ENCODE assay signal across 17 cellular contexts in genomic region chr9:134181648-134182034, GRCh38. TPM values are rescaled to one million over a fixed set of nuclear protein-coding genes. Genes with fewer than 3 reads are reported as not detected.
A peak's percentile ranks its signal among the peaks of the same experiment; 100 is the strongest.
DNase-seq lines count a peak whose midpoint lies in the region; ATAC-seq, FAIRE-seq and TF ChIP-seq lines count a peak whose summit lies in the region.
"Had no signal": no experiment of that assay in that cellular context is flagged by ENCODE, and none has a peak within 500 bp of the region (broad histone marks: within the 10 kb centered on the region; RNA-seq: fewer than 3 reads in every experiment).

No MANE protein-coding gene starts in this region.

- intact Hi-C loops in tibial artery (cut with DNase I; ENCODE audit: low total_unique reads): no loop called here

- no peak overlapping the region for H3K4me3 Mint-ChIP-seq in activated naive CD8-positive, alpha-beta T cell treated with anti-CD3 and anti-CD28 coated beads, Interleukin-2, amount 10 ng/mL, durations not matched to agents 7 days and 5 days
- H3K4me3 Mint-ChIP-seq in activated naive CD8-positive, alpha-beta T cell treated with anti-CD3 and anti-CD28 coated beads for 36 hours: no peak overlapping the region

- peaks cover 7% of the 10 kb centered on the region for H3K9me3 Mint-ChIP-seq in activated naive CD8-positive, alpha-beta T cell treated with anti-CD3 and anti-CD28 coated beads, Interleukin-2, amount 10 ng/mL, durations not matched to agents 7 days and 5 days
- H3K9me3 Mint-ChIP-seq in activated naive CD8-positive, alpha-beta T cell treated with anti-CD3 and anti-CD28 coated beads for 36 hours: no peaks in the 10 kb centered on the region

- no peak for TF ChIP-seq CTCF in tibial artery (IDR thresholded peaks at IDR 0.05)

- no peaks in the 10 kb centered on the region for H3K36me3 ChIP-seq in tibial artery

- peak; percentile 34 for ATAC-seq in activated naive CD8-positive, alpha-beta T cell treated with anti-CD3 and anti-CD28 coated beads, Interleukin-2, amount 10 ng/mL, durations not matched to agents 7 days and 5 days (ENCODE audit: low read depth)
- ATAC-seq in GM21619 (IDR thresholded peaks at IDR 0.05; ENCODE audit: unreplicated experiment): no peak
- ATAC-seq: K562, SK-N-SH treated with all-trans-retinoic acid at 6 μM for 48 hours had no signal

- H3K36me3 Mint-ChIP-seq in activated naive CD8-positive, alpha-beta T cell treated with anti-CD3 and anti-CD28 coated beads, Interleukin-2, amount 10 ng/mL, durations not matched to agents 7 days and 5 days: peaks cover 6% of the 10 kb centered on the region
- H3K36me3 Mint-ChIP-seq in activated naive CD8-positive, alpha-beta T cell treated with anti-CD3 and anti-CD28 coated beads for 36 hours: no peaks in the 10 kb centered on the region

- peaks cover 22% of the 10 kb centered on the region for H3K4me1 Mint-ChIP-seq in activated naive CD8-positive, alpha-beta T cell treated with anti-CD3 and anti-CD28 coated beads, Interleukin-2, amount 10 ng/mL, durations not matched to agents 7 days and 5 days
- peaks cover 10% of the 10 kb centered on the region for H3K4me1 Mint-ChIP-seq in activated naive CD8-positive, alpha-beta T cell treated with anti-CD3 and anti-CD28 coated beads for 36 hours

- POLR2A ChIA-PET in activated naive CD8-positive, alpha-beta T cell treated with anti-CD3 and anti-CD28 coated beads, Interleukin-2, amount 10 ng/mL, durations not matched to agents 7 days and 5 days (lab: Charles Lee): no interaction called here

- H3K9me3 ChIP-seq in tibial artery: no peaks in the 10 kb centered on the region

- FAIRE-seq in GM19239 (lab: Jason Lieb, UNC): no peak
- FAIRE-seq: K562 had no signal

- peaks cover 0 to 47% of the 10 kb centered on the region in 2 donors for H3K27me3 ChIP-seq in tibial artery

- H3K27me3 Mint-ChIP-seq in activated naive CD8-positive, alpha-beta T cell treated with anti-CD3 and anti-CD28 coated beads, Interleukin-2, amount 10 ng/mL, durations not matched to agents 7 days and 5 days: peaks cover 10% of the 10 kb centered on the region
- H3K27me3 Mint-ChIP-seq in activated naive CD8-positive, alpha-beta T cell treated with anti-CD3 and anti-CD28 coated beads for 36 hours: no peaks in the 10 kb centered on the region

- H3K27ac ChIP-seq in tibial artery: no peak overlapping the region
- H3K27ac ChIP-seq: dorsolateral prefrontal cortex had no signal

- H3K27ac Mint-ChIP-seq in activated naive CD8-positive, alpha-beta T cell treated with anti-CD3 and anti-CD28 coated beads, Interleukin-2, amount 10 ng/mL, durations not matched to agents 7 days and 5 days: peak overlapping the region; percentile 97
- H3K27ac Mint-ChIP-seq in activated naive CD8-positive, alpha-beta T cell treated with anti-CD3 and anti-CD28 coated beads for 36 hours: no peak overlapping the region

- DNase-seq in activated naive CD8-positive, alpha-beta T cell treated with anti-CD3 and anti-CD28 coated beads, Interleukin-2, amount 10 ng/mL, durations not matched to agents 7 days and 5 days: peak; percentile 25
- no peak for DNase-seq in activated naive CD8-positive, alpha-beta T cell treated with anti-CD3 and anti-CD28 coated beads for 36 hours
- DNase-seq in RPMI8226 (peak; percentile 52), islet precursor cell (peak; percentile 47), tibial artery (peak; percentile 15 to 45), glomerular visceral epithelial cell (ENCODE audit: extremely low spot score) (no peak), GM19239 (ENCODE audit: insufficient read length, low spot score) (no peak)
- DNase-seq: activated CD8-positive, alpha-beta memory T cell treated with anti-CD3 and anti-CD28 coated beads, Interleukin-2, amount 50 U/mL, for 48 hours; HCEC 1CT; NCI-H1417; NCI-H345; stimulated activated naive CD4-positive, alpha-beta T cell treated with Interleukin-2 at 50 U/mL for 16 hours had no signal

- H3K4me3 ChIP-seq in tibial artery: no peak overlapping the region
- H3K4me3 ChIP-seq: dorsolateral prefrontal cortex, K562, lung had no signal

- H3K4me1 ChIP-seq in tibial artery: peaks cover 0 to 18% (median 13%) of the 10 kb centered on the region in 4 donors

RNA-seq across cellular contexts. Expression of gene RNU6ATAC, which starts 17.3 kb away (rescaled TPM):
- 10 to 100 TPM; 13.7 to 30.8 TPM for total RNA-seq in activated naive CD8-positive, alpha-beta T cell treated with anti-CD3 and anti-CD28 coated beads, Interleukin-2, amount 10 ng/mL, durations not matched to agents 7 days and 5 days
- 10 to 100 TPM; 17.0 to 22.1 TPM for total RNA-seq in activated naive CD8-positive, alpha-beta T cell treated with anti-CD3 and anti-CD28 coated beads for 36 hours

RNA-seq across cellular contexts. Expression of gene WDR5, which starts 45.8 kb away (rescaled TPM):
- total RNA-seq in activated naive CD8-positive, alpha-beta T cell treated with anti-CD3 and anti-CD28 coated beads, Interleukin-2, amount 10 ng/mL, durations not matched to agents 7 days and 5 days: 10 to 100 TPM; 35.4 to 37.6 TPM
- total RNA-seq in activated naive CD8-positive, alpha-beta T cell treated with anti-CD3 and anti-CD28 coated beads for 36 hours: 10 to 100 TPM; 64.6 to 65.6 TPM

Comparison
In these comparisons a context has a peak if more than half of its experiments do, and no peak if none do; other contexts are left out.
1. DNase-seq: peak in activated naive CD8-positive, alpha-beta T cell treated with anti-CD3 and anti-CD28 coated beads, Interleukin-2, amount 10 ng/mL, durations not matched to agents 7 days and 5 days (single experiment), RPMI8226 (single experiment), islet precursor cell (single experiment) and tibial artery (2 of 2); none in activated naive CD8-positive, alpha-beta T cell treated with anti-CD3 and anti-CD28 coated beads for 36 hours (single experiment), glomerular visceral epithelial cell (single experiment) and GM19239 (single experiment).